Comparison of ENCODE assay signal across 8 cellular contexts in the genomic region with DNA sequence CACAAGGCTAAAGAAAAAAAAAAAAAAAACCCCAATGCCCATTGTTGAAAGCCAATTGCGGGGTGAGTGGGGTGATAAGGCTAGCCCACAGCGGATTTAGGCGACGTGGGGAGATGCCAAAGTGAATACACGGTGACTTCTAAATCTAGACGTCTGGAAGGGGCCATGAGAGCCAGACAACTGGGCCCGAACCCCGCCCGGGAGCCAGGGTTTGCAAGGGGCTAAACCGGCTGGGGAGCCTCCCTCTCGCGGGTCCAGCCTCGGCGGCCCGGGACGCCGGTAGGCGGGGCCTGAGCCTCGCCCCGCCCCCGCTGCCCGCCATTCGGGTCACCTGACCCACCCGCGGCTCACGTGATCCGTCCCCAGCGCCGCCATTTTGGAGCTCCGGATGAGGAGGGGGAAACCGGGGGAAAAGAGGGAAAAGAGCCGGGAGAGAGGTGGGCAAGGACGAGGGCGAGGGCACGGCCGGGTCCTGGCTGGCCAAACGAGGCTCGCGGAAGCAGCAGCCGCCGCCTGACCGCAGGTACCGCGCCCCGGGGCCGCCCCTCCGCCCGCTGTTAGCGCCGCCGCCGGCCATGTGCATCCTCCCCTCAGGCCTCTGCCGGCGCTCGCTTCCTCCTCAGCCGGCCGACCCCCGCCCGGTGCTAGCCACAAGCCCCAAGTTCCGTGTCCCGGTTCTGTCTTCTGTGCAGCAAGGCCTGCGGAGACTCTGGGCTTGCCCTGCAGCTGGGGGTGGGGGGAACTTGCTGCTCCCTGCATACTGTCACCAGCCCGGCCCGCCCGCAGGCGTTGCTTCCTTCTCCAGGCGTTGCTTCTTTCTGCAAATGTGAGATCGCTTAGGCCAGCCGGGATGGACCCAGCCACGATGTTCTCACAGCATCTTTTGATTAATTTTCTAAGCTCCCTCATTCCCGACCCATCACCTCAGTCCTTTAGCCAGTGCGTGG. TPM values are rescaled to one million over a fixed set of nuclear protein-coding genes. Genes with fewer than 3 reads are reported as not detected.
DNase-seq lines count a peak whose midpoint lies in the region; ATAC-seq, FAIRE-seq and TF ChIP-seq lines count a peak whose summit lies in the region.

A gene (plus strand): TSS at position 350 of the 947 bp plus-strand sequence. CDS start 7,221 bp downstream, outside the sequence.

- ATAC-seq in HG02610 (IDR thresholded peaks at IDR 0.05; ENCODE audit: unreplicated experiment): peak; percentile 85
- ATAC-seq in activated naive CD8-positive, alpha-beta T cell treated with anti-CD3 and anti-CD28 coated beads, Interleukin-2, amount 50 U/mL, for 24 hours: peak; percentile 66
- peak; percentile 77 to 98 (median 96) for ATAC-seq in heart left ventricle

- H3K36me3 ChIP-seq in heart left ventricle (peaks cover 0 to 33% (median 21%) of the 10 kb centered on the region in 9 donors), transverse colon (peaks cover 0 to 15% (median 0%) of the 10 kb centered on the region in 4 donors)

- TF ChIP-seq CTCF in heart left ventricle (IDR thresholded peaks at IDR 0.05) (peak in 3 of 12 donors; percentile 4 to 24 (median 19)), transverse colon (IDR thresholded peaks at IDR 0.05) (no peak)

- H3K27me3 ChIP-seq in heart left ventricle (peaks cover 0 to 73% (median 0%) of the 10 kb centered on the region in 9 donors), transverse colon (peaks cover 6% of the 10 kb centered on the region)

- peaks cover 8% of the 10 kb centered on the region for H3K27me3 Mint-ChIP-seq in activated naive CD8-positive, alpha-beta T cell treated with anti-CD3 and anti-CD28 coated beads, Interleukin-2, amount 50 U/mL, for 24 hours

- peak within 1 kb of the TSS; percentile 73 to 93 (median 82) for H3K4me3 ChIP-seq in heart left ventricle
- peak within 1 kb of the TSS; percentile 74 to 92 (median 90) for H3K4me3 ChIP-seq in transverse colon

- H3K4me1 ChIP-seq in heart left ventricle: peaks cover 0 to 41% (median 29%) of the 10 kb centered on the region in 12 donors
- peaks cover 0 to 43% (median 27%) of the 10 kb centered on the region in 4 donors for H3K4me1 ChIP-seq in transverse colon

- intact Hi-C loops in heart left ventricle (cut with DNase I): loop anchor here in 7 of 10 donors (2.0 to 10.0 kb wide), 5 partner anchors 59 to 237 kb away; a partner anchor contains a TSS
- intact Hi-C loops in posterior cingulate gyrus (cut with DNase I): loop anchor here (2.0 kb wide), 1 partner anchor 61 kb away; no protein-coding TSS in a partner anchor
- intact Hi-C loops in transverse colon (cut with DNase I; ENCODE audit: low total_unique reads): loop anchor here (5.0 kb wide), 1 partner anchor 62 kb away; a partner anchor contains a TSS

- 3 to 6% (median 4%) methylated on average over 54 to 72 of the region's 72 CpGs for WGBS in heart left ventricle, 4 donors
- WGBS in transverse colon (ENCODE audit: low coverage in 1 of 2), 2 donors: 5 to 11% methylated on average over 10 to 68 of the region's 72 CpGs

- in situ Hi-C loops in transverse colon (cut with MboI; ENCODE audit: low pct_ligation_motif_present in 1 of 4, low pct_unique_long_range_greater_than_20kb in 1 of 4, low sequenced_read_pairs in 3 of 4): loop anchor here in 2 of 4 donors (10.0 to 25.0 kb wide), 2 partner anchors 59 to 217 kb away; a partner anchor contains a TSS

- DNase-seq in GM12891 (ENCODE audit: insufficient read length, low spot score) (peak; percentile 96), NCI-H1048 (lab: John Stamatoyannopoulos, UW) (peak; percentile 60), T follicular helper cell (ENCODE audit: low read depth) (peak; percentile 71), heart left ventricle (peak; percentile 83 to 89 (median 86)), posterior cingulate gyrus (peak; percentile 72 to 97 (median 82)), transverse colon (peak; percentile 85)
- peak; percentile 90 for DNase-seq in activated naive CD8-positive, alpha-beta T cell treated with anti-CD3 and anti-CD28 coated beads, Interleukin-2, amount 50 U/mL, for 24 hours

- peaks cover 39% of the 10 kb centered on the region for H3K36me3 Mint-ChIP-seq in activated naive CD8-positive, alpha-beta T cell treated with anti-CD3 and anti-CD28 coated beads, Interleukin-2, amount 50 U/mL, for 24 hours (ENCODE audit: low read depth)

- H3K27ac ChIP-seq in heart left ventricle (peak within 1 kb of the TSS; percentile 43 to 89 (median 75)), transverse colon (peak within 1 kb of the TSS; percentile 86 to 90 (median 86))

- H3K9me3 ChIP-seq in heart left ventricle (no peaks in the 10 kb centered on the region), transverse colon (no peaks in the 10 kb centered on the region)

- H3K4me3 Mint-ChIP-seq in activated naive CD8-positive, alpha-beta T cell treated with anti-CD3 and anti-CD28 coated beads, Interleukin-2, amount 50 U/mL, for 24 hours: peak within 1 kb of the TSS; percentile 98

- TF ChIP-seq POLR2A in GM12891 (IDR thresholded peaks at IDR 0.05; ENCODE audit: low read depth, low read length) (no peak), heart left ventricle (IDR thresholded peaks at IDR 0.05) (no peak), transverse colon (IDR thresholded peaks at IDR 0.05) (no peak)

- H3K9me3 Mint-ChIP-seq in activated naive CD8-positive, alpha-beta T cell treated with anti-CD3 and anti-CD28 coated beads, Interleukin-2, amount 50 U/mL, for 24 hours: no peaks in the 10 kb centered on the region

- peak; percentile 61 for FAIRE-seq in GM12891 (lab: Jason Lieb, UNC)

- H3K27ac Mint-ChIP-seq in activated naive CD8-positive, alpha-beta T cell treated with anti-CD3 and anti-CD28 coated beads, Interleukin-2, amount 50 U/mL, for 24 hours: peak within 1 kb of the TSS; percentile 97

- H3K4me1 Mint-ChIP-seq in activated naive CD8-positive, alpha-beta T cell treated with anti-CD3 and anti-CD28 coated beads, Interleukin-2, amount 50 U/mL, for 24 hours: peaks cover 42% of the 10 kb centered on the region

- no peak for TF ChIP-seq EP300 in transverse colon (IDR thresholded peaks at IDR 0.05; ENCODE audit: low read depth)

TF ChIP-seq in GM12891, 5 proteins besides CTCF, POLR2A, EP300 and RAD21:
- no peak for TF ChIP-seq POU2F2 (IDR thresholded peaks at IDR 0.05; ENCODE audit: low read depth, low read length)
- TF ChIP-seq POLR2AphosphoS5 (IDR thresholded peaks at IDR 0.05; ENCODE audit: low read depth, low read length): peak; percentile 32
- TF ChIP-seq SPI1 (IDR thresholded peaks at IDR 0.05; ENCODE audit: low read depth, low read length): 0 out of 2 replicates have a peak, but pooled peaks have one; percentile 2
- peak; percentile 21 for TF ChIP-seq TAF1 (IDR thresholded peaks at IDR 0.05; ENCODE audit: low read depth, low read length)
- TF ChIP-seq PAX5 (IDR thresholded peaks at IDR 0.05; ENCODE audit: insufficient read depth, low read length, severe bottlenecking): no peak

RNA-seq across cellular contexts. Expression of the gene that starts here (rescaled TPM):
- 5.6 TPM for polyA plus RNA-seq in GM12891 (2012; ENCODE audit: low read depth, missing spikeins)
- total RNA-seq in heart left ventricle: 10 to 100 TPM in 8 of 9 donors, 1 to 10 TPM in 1; 9.1 to 27.3 (median 17.3) TPM
- 1 to 10 TPM; 4.2 to 7.7 TPM for polyA plus RNA-seq in heart left ventricle
- total RNA-seq in transverse colon: 10 to 100 TPM; 20.3 to 30.0 (median 22.5) TPM

Comparison
In these comparisons a context has a peak if more than half of its experiments do, and no peak if none do; other contexts are left out.
1. Peak in every context shown above with its lines: DNase-seq, ATAC-seq, H3K4me3 ChIP-seq and H3K27ac ChIP-seq.